10 cellular contexts compared by ENCODE assay signal in genomic region chr4:146450524-146450923, GRCh38.
A peak's percentile ranks its signal among the peaks of the same experiment; 100 is the strongest.
DNase-seq lines count a peak whose midpoint lies in the region; ATAC-seq, FAIRE-seq and TF ChIP-seq lines count a peak whose summit lies in the region.
"Had no signal": no experiment of that assay in that cellular context is flagged by ENCODE, and none has a peak within 500 bp of the region (broad histone marks: within the 10 kb centered on the region; RNA-seq: fewer than 3 reads in every experiment).

No MANE protein-coding gene starts in this region.

- FAIRE-seq in HTR-8/SVneo (lab: Jason Lieb, UNC) = no peak

- no peak overlapping the region for H2AFZ ChIP-seq in mammary epithelial cell (ENCODE audit: low read depth, low read length)

- DNase-seq in fibroblast of peridontal ligament (ENCODE audit: extremely low read depth) (peak; percentile 48), HTR-8/SVneo (ENCODE audit: insufficient read length, low spot score) (no peak), type B pancreatic cell (ENCODE audit: extremely low spot score, unreplicated experiment) (no peak), lower lobe of right lung (no peak), mammary epithelial cell (no peak)
- DNase-seq: naive B cell had no signal

- CTCF ChIA-PET in mammary epithelial cell (lab: Charles Lee; ENCODE audit: low non-redundant PET) = no interaction called here

- H3K9me3 Mint-ChIP-seq in type B pancreatic cell = peaks cover 7% of the 10 kb centered on the region

- ATAC-seq in GM18519 (IDR thresholded peaks at IDR 0.05; ENCODE audit: low FRiP score, unreplicated experiment) (peak; percentile 82), GM21515 (IDR thresholded peaks at IDR 0.05; ENCODE audit: unreplicated experiment) (peak; percentile 90), HG03354 (IDR thresholded peaks at IDR 0.05; ENCODE audit: poor library complexity, severe bottlenecking, unreplicated experiment) (peak; percentile 86), lower lobe of right lung (no peak)

- dilution Hi-C loops in mammary epithelial cell (cut with HindIII; ENCODE audit: low sequenced_read_pairs) = no loop called here

- H3K4me1 ChIP-seq in lower lobe of right lung (no peaks in the 10 kb centered on the region), mammary epithelial cell (ENCODE audit: insufficient read depth, low read length) (no peaks in the 10 kb centered on the region)

- in situ Hi-C loops in mammary epithelial cell (cut with MboI; ENCODE audit: low sequenced_read_pairs in 2 of 2) = no loop called here

- H3K4me1 Mint-ChIP-seq in type B pancreatic cell (ENCODE audit: unreplicated experiment) = peaks cover 3% of the 10 kb centered on the region

- H3K4me3 ChIP-seq in lower lobe of right lung = no peak overlapping the region
- no peak overlapping the region for H3K4me3 ChIP-seq in mammary epithelial cell (replicated peaks in 1 of 3; ENCODE audit: insufficient read depth in 1 of 3, low read depth in 2 of 3, low read length in 3 of 3)

- no peak overlapping the region for H3K27ac ChIP-seq in lower lobe of right lung
- H3K27ac ChIP-seq in mammary epithelial cell (ENCODE audit: insufficient read depth, low read depth, low read length) = no peak overlapping the region
- H3K27ac ChIP-seq: epithelial cell of prostate had no signal

- no peaks in the 10 kb centered on the region for H4K20me1 ChIP-seq in mammary epithelial cell (ENCODE audit: insufficient read depth, low read length)

- no peak overlapping the region for H3K27ac Mint-ChIP-seq in type B pancreatic cell

- H3K79me2 ChIP-seq in mammary epithelial cell (ENCODE audit: insufficient read depth, low read length) = peaks cover 2% of the 10 kb centered on the region

- no peak overlapping the region for H3K4me2 ChIP-seq in mammary epithelial cell (ENCODE audit: insufficient read depth, low read depth, low read length)

- TF ChIP-seq CTCF in type B pancreatic cell (conservative IDR thresholded peaks at IDR 0.05) (no peak), lower lobe of right lung (IDR thresholded peaks at IDR 0.05) (no peak), mammary epithelial cell (conservative IDR thresholded peaks at IDR 0.05 in 1 of 2, IDR thresholded peaks at IDR 0.05 in 1 of 2; ENCODE audit: extremely low read depth in 1 of 2, insufficient read depth in 1 of 2, low read depth in 1 of 2, low read length in 2 of 2) (no peak)

- peaks cover 3% of the 10 kb centered on the region for H3K36me3 Mint-ChIP-seq in type B pancreatic cell

- intact Hi-C loops in lower lobe of right lung (cut with DNase I) = no loop called here
- intact Hi-C loops in mammary epithelial cell (cut with micrococcal nuclease) = no loop called here

- H3K4me3 Mint-ChIP-seq in type B pancreatic cell = no peak overlapping the region

- H3K36me3 ChIP-seq in lower lobe of right lung (no peaks in the 10 kb centered on the region), mammary epithelial cell (ENCODE audit: insufficient read depth, low read length) (no peaks in the 10 kb centered on the region)

- H3K27me3 ChIP-seq in lower lobe of right lung (ENCODE audit: low read depth) (no peaks in the 10 kb centered on the region), mammary epithelial cell (ENCODE audit: insufficient read depth, low read length) (no peaks in the 10 kb centered on the region)

- H3K9me3 ChIP-seq in lower lobe of right lung (no peaks in the 10 kb centered on the region), mammary epithelial cell (replicated peaks; ENCODE audit: insufficient read depth, low read length) (peaks cover 2% of the 10 kb centered on the region)

- no TSS peak for BruUV-seq in mammary epithelial cell (replicated peaks; lab: Mats Ljungman, UMichigan)

- H3K9ac ChIP-seq in mammary epithelial cell (ENCODE audit: insufficient read depth, low read length) = no peak overlapping the region

- no peaks in the 10 kb centered on the region for H3K27me3 Mint-ChIP-seq in type B pancreatic cell
- H3K27me3 Mint-ChIP-seq: naive B cell had no signal

Comparison
In these comparisons a context has a peak if more than half of its experiments do, and no peak if none do; other contexts are left out.
1. ATAC-seq: peak in GM18519 (single experiment), GM21515 (single experiment) and HG03354 (single experiment); none in lower lobe of right lung (0 of 2).